In the genomic region with DNA sequence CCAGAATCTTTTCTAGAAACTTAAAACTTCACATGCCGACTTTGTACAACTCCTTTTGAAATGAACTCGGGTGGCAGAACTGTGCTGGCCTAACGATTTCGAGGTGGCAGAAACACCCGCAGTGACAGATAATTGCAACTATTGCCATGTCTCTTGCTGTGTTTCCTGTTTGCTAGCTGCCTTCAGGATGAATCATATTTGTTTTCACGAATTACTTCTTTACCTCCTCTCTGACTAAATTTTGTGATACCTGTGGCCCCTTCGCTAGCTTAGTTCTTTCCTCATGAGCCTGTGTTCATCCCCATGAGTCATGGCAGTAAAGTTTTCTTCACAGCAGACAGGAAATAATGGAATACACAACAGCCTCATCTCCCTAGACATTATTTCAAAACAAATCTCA, we compare ENCODE assay signal across 12 cellular contexts. TPM values are rescaled to one million over a fixed set of nuclear protein-coding genes. Genes with fewer than 3 reads are reported as not detected.
DNase-seq lines count a peak whose midpoint lies in the region; ATAC-seq and TF ChIP-seq lines count a peak whose summit lies in the region.
"Had no signal": no experiment of that assay in that cellular context is flagged by ENCODE, and none has a peak within 500 bp of the region (broad histone marks: within the 10 kb centered on the region; RNA-seq: fewer than 3 reads in every experiment).

No MANE protein-coding gene starts in this region.

- no peaks in the 10 kb centered on the region for H3K27me3 Mint-ChIP-seq in WTC11 (ENCODE audit: low read depth)
- H3K27me3 Mint-ChIP-seq: activated naive CD8-positive, alpha-beta T cell treated with anti-CD3 and anti-CD28 coated beads for 36 hours had no signal

- H3K9me3 Mint-ChIP-seq in WTC11: no peaks in the 10 kb centered on the region
- H3K9me3 Mint-ChIP-seq: activated naive CD8-positive, alpha-beta T cell treated with anti-CD3 and anti-CD28 coated beads for 36 hours had no signal

- DNase-seq in ELR (ENCODE audit: low read depth) (peak; percentile 55), HT-29 (ENCODE audit: low spot score) (peak; percentile 41), WTC11 (ENCODE audit: low spot score) (no peak), islet precursor cell (peak; percentile 54), NCI-H187 (lab: John Stamatoyannopoulos, UW) (no peak), epidermal melanocyte (ENCODE audit: insufficient read length, low spot score) (no peak), hippocampal formation (lab: John Stamatoyannopoulos, UW) (no peak)
- DNase-seq: activated naive CD8-positive, alpha-beta T cell treated with anti-CD3 and anti-CD28 coated beads for 36 hours; cortex of kidney; MG63; NCI-H524 treated with DMSO at 0.1 percent for 48 hours; stimulated activated CD4-positive, alpha-beta T cell treated with anti-CD3 and anti-CD28 coated beads, Interleukin-4, amount 100 ng/mL, for 24 hours had no signal

- no peaks in the 10 kb centered on the region for H3K36me3 Mint-ChIP-seq in WTC11

- H3K27ac Mint-ChIP-seq in WTC11: peak overlapping the region; percentile 75
- H3K27ac Mint-ChIP-seq: activated naive CD8-positive, alpha-beta T cell treated with anti-CD3 and anti-CD28 coated beads for 36 hours had no signal

- ATAC-seq in WTC11: no peak

- no peak for TF ChIP-seq CTCF in WTC11 (IDR thresholded peaks at IDR 0.05)

- CTCF ChIA-PET in WTC11 (lab: Charles Lee): interaction anchor here (0.5 to 0.9 kb wide), 2 partner anchors 103 to 1381 kb away, joined by 3 read pairs; no protein-coding TSS in a partner anchor

- POLR2A ChIA-PET in WTC11 (lab: Charles Lee): no interaction called here

- no peak overlapping the region for H3K4me3 Mint-ChIP-seq in WTC11
- H3K4me3 Mint-ChIP-seq: activated naive CD8-positive, alpha-beta T cell treated with anti-CD3 and anti-CD28 coated beads for 36 hours had no signal

- H3K4me1 Mint-ChIP-seq in WTC11: peaks cover 15% of the 10 kb centered on the region
- H3K4me1 Mint-ChIP-seq: activated naive CD8-positive, alpha-beta T cell treated with anti-CD3 and anti-CD28 coated beads for 36 hours had no signal

TF ChIP-seq in WTC11, 78 proteins besides CTCF, POLR2A, EP300 and RAD21:
- TF ChIP-seq ZNF512 (CRISPR knock-in tag; IDR thresholded peaks at IDR 0.05; ENCODE audit: borderline replicate concordance): no peak
- TF ChIP-seq ZNF219 (CRISPR knock-in tag; IDR thresholded peaks at IDR 0.05; ENCODE audit: borderline replicate concordance): no peak

RNA-seq across cellular contexts. Expression of gene MOSPD1, which starts 28.9 kb away (rescaled TPM):
- total RNA-seq in HT-29 (2014; rRNA removed; shearing (Covaris generic)): 4.4 and 11.8 TPM in 2 replicates
- 20.6 to 23.6 TPM (median 20.7 TPM) in 3 replicates for total RNA-seq in WTC11 (2021)

Comparison
In these comparisons a context has a peak if more than half of its experiments do, and no peak if none do; other contexts are left out.
1. DNase-seq: peak in ELR (single experiment), HT-29 (single experiment) and islet precursor cell (single experiment); none in WTC11 (single experiment), NCI-H187 (0 of 2), epidermal melanocyte (single experiment) and hippocampal formation (0 of 2).